In genomic region chr20:45049438-45049837, GRCh38 we compare ENCODE assay signal across 12 cellular contexts. TPM values are rescaled to one million over a fixed set of nuclear protein-coding genes. Genes with fewer than 3 reads are reported as not detected.
DNase-seq lines count a peak whose midpoint lies in the region; ATAC-seq and TF ChIP-seq lines count a peak whose summit lies in the region.
"Had no signal": no experiment of that assay in that cellular context is flagged by ENCODE, and none has a peak within 500 bp of the region (broad histone marks: within the 10 kb centered on the region; RNA-seq: fewer than 3 reads in every experiment).

No MANE protein-coding gene starts in this region.

- 55 to 70% (median 65%) methylated on average over 3 of the region's 3 CpGs for WGBS in spleen, 5 donors

- TF ChIP-seq CTCF in OCI-LY3 (IDR thresholded peaks at IDR 0.05; ENCODE audit: low read depth, low read length) (no peak), spleen (IDR thresholded peaks at IDR 0.05 in 8 of 11, conservative IDR thresholded peaks at IDR 0.05 in 3 of 11) (no peak), left lung (IDR thresholded peaks at IDR 0.05) (no peak)

- H3K4me1 ChIP-seq in OCI-LY3 (ENCODE audit: low read length) = peaks cover 57% of the 10 kb centered on the region
- H3K4me1 ChIP-seq in spleen = peaks cover 37 to 92% (median 73%) of the 10 kb centered on the region in 6 donors
- peaks cover 12 to 56% of the 10 kb centered on the region in 2 donors for H3K4me1 ChIP-seq in left lung

- CTCF ChIA-PET in activated CD8-positive, alpha-beta memory T cell treated with anti-CD3 and anti-CD28 coated beads, Interleukin-2, amount 10 ng/mL, durations not matched to agents 7 days and 5 days (lab: Charles Lee) = interaction anchor here (1.0 to 4.2 kb wide), 10 partner anchors 10 to 270 kb away, joined by 3 to 48 read pairs (median 4); no protein-coding TSS in a partner anchor

- H3K4me3 ChIP-seq in OCI-LY3 (ENCODE audit: low read length) (no peak overlapping the region), spleen (no peak overlapping the region), left lung (no peak overlapping the region)
- H3K4me3 ChIP-seq: ovary had no signal

- no peak for ATAC-seq in activated CD8-positive, alpha-beta memory T cell treated with anti-CD3 and anti-CD28 coated beads, Interleukin-2, amount 10 ng/mL, durations not matched to agents 7 days and 5 days
- ATAC-seq in left lung = no peak

- H3K27ac ChIP-seq in OCI-LY3 (ENCODE audit: low read length) = peak overlapping the region; percentile 45; the same call in 1 of the 2 replicates
- peak overlapping the region in 6 of 8 donors; percentile 23 to 78 (median 52) for H3K27ac ChIP-seq in spleen
- no peak overlapping the region for H3K27ac ChIP-seq in left lung
- H3K27ac ChIP-seq: ovary had no signal

- no peak for DNase-seq in activated CD8-positive, alpha-beta memory T cell treated with anti-CD3 and anti-CD28 coated beads, Interleukin-2, amount 10 ng/mL, durations not matched to agents 7 days and 5 days
- DNase-seq in activated CD8-positive, alpha-beta memory T cell treated with anti-CD3 and anti-CD28 coated beads, Interleukin-2, amount 50 U/mL, for 48 hours = no peak
- DNase-seq in spleen = no peak
- no peak for DNase-seq in left lung
- DNase-seq in RKO (ENCODE audit: low spot score) = no peak
- DNase-seq in NCI-H187 treated with DMSO at 0.1 percent for 48 hours (lab: John Stamatoyannopoulos, UW) = no peak
- DNase-seq: activated CD8-positive, alpha-beta memory T cell treated with anti-CD3 and anti-CD28 coated beads, Interleukin-2, amount 50 U/mL, for 4 hours; erythroblast; NCI-H2227 treated with DMSO at 0.1 percent for 48 hours; ovary had no signal

- H3K4me3 Mint-ChIP-seq in activated CD8-positive, alpha-beta memory T cell treated with anti-CD3 and anti-CD28 coated beads, Interleukin-2, amount 10 ng/mL, durations not matched to agents 7 days and 5 days = no peak overlapping the region
- H3K4me3 Mint-ChIP-seq in dendritic cell treated with granulocyte-macrophage colony-stimulating factor and Interleukin-4, amounts not matched to agents 40 ng/mL and 50 ng/mL, for 4 days = no peak overlapping the region

- H3K4me1 Mint-ChIP-seq in activated CD8-positive, alpha-beta memory T cell treated with anti-CD3 and anti-CD28 coated beads, Interleukin-2, amount 10 ng/mL, durations not matched to agents 7 days and 5 days = peaks cover 57% of the 10 kb centered on the region
- H3K4me1 Mint-ChIP-seq in dendritic cell treated with granulocyte-macrophage colony-stimulating factor and Interleukin-4, amounts not matched to agents 40 ng/mL and 50 ng/mL, for 4 days (ENCODE audit: low read depth) = peaks cover 14% of the 10 kb centered on the region

- no peak for TF ChIP-seq POLR2A in spleen (IDR thresholded peaks at IDR 0.05)

- H3K27ac Mint-ChIP-seq in activated CD8-positive, alpha-beta memory T cell treated with anti-CD3 and anti-CD28 coated beads, Interleukin-2, amount 10 ng/mL, durations not matched to agents 7 days and 5 days = peak overlapping the region; percentile 65
- H3K27ac Mint-ChIP-seq in dendritic cell treated with granulocyte-macrophage colony-stimulating factor and Interleukin-4, amounts not matched to agents 40 ng/mL and 50 ng/mL, for 4 days = peak overlapping the region; percentile 42

- H3K9me3 ChIP-seq in OCI-LY3 (ENCODE audit: insufficient read depth, low read length) (no peaks in the 10 kb centered on the region), spleen (no peaks in the 10 kb centered on the region), left lung (no peaks in the 10 kb centered on the region)
- H3K9me3 ChIP-seq: ovary had no signal

- peak overlapping the region; percentile 29 for H3K4me2 ChIP-seq in OCI-LY3 (ENCODE audit: low read length)

- H4K20me1 ChIP-seq in OCI-LY3 (ENCODE audit: insufficient read depth, low read length) = peaks cover 92% of the 10 kb centered on the region

- no peaks in the 10 kb centered on the region for H3K27me3 ChIP-seq in OCI-LY3 (ENCODE audit: low read depth, low read length)
- H3K27me3 ChIP-seq in spleen (replicated peaks in 1 of 7) = no peaks in the 10 kb centered on the region
- no peaks in the 10 kb centered on the region for H3K27me3 ChIP-seq in left lung
- H3K27me3 ChIP-seq: ovary had no signal

- no peak overlapping the region for H3K9ac ChIP-seq in OCI-LY3 (ENCODE audit: low read length)

- H3K9me3 Mint-ChIP-seq in activated CD8-positive, alpha-beta memory T cell treated with anti-CD3 and anti-CD28 coated beads, Interleukin-2, amount 10 ng/mL, durations not matched to agents 7 days and 5 days (ENCODE audit: low read depth) = no peaks in the 10 kb centered on the region
- H3K9me3 Mint-ChIP-seq in dendritic cell treated with granulocyte-macrophage colony-stimulating factor and Interleukin-4, amounts not matched to agents 40 ng/mL and 50 ng/mL, for 4 days = no peaks in the 10 kb centered on the region

- H2AFZ ChIP-seq in OCI-LY3 (ENCODE audit: low read depth, low read length) = no peak overlapping the region

- H3K79me2 ChIP-seq in OCI-LY3 (ENCODE audit: low read length) = peaks cover 100% of the 10 kb centered on the region

- peaks cover 25% of the 10 kb centered on the region for H3K36me3 Mint-ChIP-seq in activated CD8-positive, alpha-beta memory T cell treated with anti-CD3 and anti-CD28 coated beads, Interleukin-2, amount 10 ng/mL, durations not matched to agents 7 days and 5 days
- H3K36me3 Mint-ChIP-seq in dendritic cell treated with granulocyte-macrophage colony-stimulating factor and Interleukin-4, amounts not matched to agents 40 ng/mL and 50 ng/mL, for 4 days (ENCODE audit: low read depth) = peaks cover 61% of the 10 kb centered on the region

- intact Hi-C loops in dendritic cell treated with granulocyte-macrophage colony-stimulating factor and Interleukin-4, amounts not matched to agents 40 ng/mL and 50 ng/mL, for 4 days (cut with micrococcal nuclease) = no loop called here
- intact Hi-C loops in spleen (cut with DNase I; ENCODE audit: low total_unique reads) = no loop called here
- intact Hi-C loops in left lung (cut with DNase I) = loop anchor here in 1 of 2 donors (10.0 kb wide), 1 partner anchor 45 kb away; no protein-coding TSS in a partner anchor

- H3K27me3 Mint-ChIP-seq in activated CD8-positive, alpha-beta memory T cell treated with anti-CD3 and anti-CD28 coated beads, Interleukin-2, amount 10 ng/mL, durations not matched to agents 7 days and 5 days = no peaks in the 10 kb centered on the region
- no peaks in the 10 kb centered on the region for H3K27me3 Mint-ChIP-seq in dendritic cell treated with granulocyte-macrophage colony-stimulating factor and Interleukin-4, amounts not matched to agents 40 ng/mL and 50 ng/mL, for 4 days

- H3K36me3 ChIP-seq in OCI-LY3 (replicated peaks; ENCODE audit: low read depth, low read length) (peaks cover 65% of the 10 kb centered on the region), spleen (peaks cover 0 to 66% (median 16%) of the 10 kb centered on the region in 6 donors), left lung (peaks cover 0 to 18% of the 10 kb centered on the region in 2 donors)
- H3K36me3 ChIP-seq: ovary had no signal

RNA-seq across cellular contexts. Expression of gene KCNS1, which starts 51.5 kb away (rescaled TPM):
- under 1 TPM; 0.18 to 0.49 TPM for total RNA-seq in activated CD8-positive, alpha-beta memory T cell treated with anti-CD3 and anti-CD28 coated beads, Interleukin-2, amount 10 ng/mL, durations not matched to agents 7 days and 5 days
- total RNA-seq in spleen = not detected
- under 1 TPM in 2 of 3 donors, not detected in 1; 0.05 to 0.06 TPM for polyA plus RNA-seq in spleen
- under 1 TPM; 0.97 to 0.99 TPM for total RNA-seq in left lung
- total RNA-seq: ovary had no signal

Comparison
In these comparisons a context has a peak if more than half of its experiments do, and no peak if none do; other contexts are left out.
1. H3K27ac ChIP-seq: peak in OCI-LY3 (single experiment) and spleen (6 of 8); none in left lung (0 of 2).